In the genomic region with DNA sequence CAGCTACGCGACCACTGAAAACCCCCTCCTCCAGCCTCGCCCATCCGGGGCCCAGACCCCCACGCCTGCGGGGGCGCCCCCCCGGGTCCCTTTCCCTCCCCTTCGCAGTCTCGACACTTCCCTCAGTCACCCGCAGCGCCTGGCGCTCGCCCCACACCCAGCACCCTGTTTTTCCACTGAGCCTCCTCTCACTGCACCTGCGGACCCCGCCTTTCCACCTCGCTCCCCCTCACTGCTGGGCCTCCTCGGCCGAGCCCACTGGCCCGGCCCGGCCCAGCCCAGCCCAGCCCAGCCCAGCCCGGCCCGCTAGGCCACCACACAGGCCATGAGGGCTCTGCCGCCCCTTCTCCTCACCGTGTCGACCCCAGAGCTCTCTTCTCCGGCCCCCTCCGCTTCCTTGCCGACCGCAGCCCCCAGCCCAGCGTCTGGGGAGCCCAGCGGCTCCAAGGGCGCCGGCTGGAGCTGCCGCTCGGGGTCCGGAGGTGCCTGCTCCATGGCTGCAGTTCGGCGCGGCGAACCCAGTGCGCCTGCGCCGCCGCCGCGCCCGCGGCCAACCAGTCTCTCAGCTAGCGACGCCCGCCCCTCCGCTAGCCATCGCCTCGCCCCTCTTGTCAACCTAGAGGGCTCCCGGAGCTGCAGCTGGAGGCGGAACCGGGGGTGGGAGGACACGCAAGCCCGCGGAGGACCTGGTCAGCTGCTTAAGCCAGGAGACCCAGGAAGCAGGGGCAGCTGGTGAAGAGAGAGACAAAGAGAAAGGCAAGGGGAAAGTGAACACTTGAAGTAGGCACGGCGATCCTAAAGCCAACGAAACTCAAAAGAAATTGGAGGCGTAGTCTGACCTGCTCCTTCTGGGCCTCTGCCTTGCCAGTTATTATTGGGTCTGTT, we compare ENCODE assay signal across 8 cellular contexts. TPM values are rescaled to one million over a fixed set of nuclear protein-coding genes. Genes with fewer than 3 reads are reported as not detected.
A peak's percentile ranks its signal among the peaks of the same experiment; 100 is the strongest.
DNase-seq lines count a peak whose midpoint lies in the region; ATAC-seq and TF ChIP-seq lines count a peak whose summit lies in the region.

Gene SNX4, minus strand, starts transcription at position 525 of the 885 bp plus-strand sequence. Its CDS starts 30 bp downstream, at position 495.

- H3K36me3 ChIP-seq in PC-9 (ENCODE audit: low read depth) (no peaks in the 10 kb centered on the region), mucosa of rectum (ENCODE audit: control insufficient read depth in 2 of 2, insufficient read depth in 2 of 2, low read length in 2 of 2) (peaks cover 2 to 8% of the 10 kb centered on the region in 2 donors)

- H3K9me2 ChIP-seq in PC-9 (ENCODE audit: insufficient read depth) = no peaks in the 10 kb centered on the region

- H3K9ac ChIP-seq in mucosa of rectum (ENCODE audit: low read depth in 1 of 2, low read length in 2 of 2) = peak within 1 kb of the TSS; percentile 82 to 84

- H3K4me1 ChIP-seq in PC-9 (replicated peaks; ENCODE audit: insufficient read depth) (no peaks in the 10 kb centered on the region; the same call in 1 of the 2 replicates), mucosa of rectum (ENCODE audit: control insufficient read depth in 2 of 2, insufficient read depth in 2 of 2, low read length in 2 of 2) (peaks cover 5 to 11% of the 10 kb centered on the region in 2 donors)

- H2AFZ ChIP-seq in PC-9 = peak within 1 kb of the TSS; percentile 81

- H3K9me3 ChIP-seq in PC-9 (ENCODE audit: insufficient read depth, low read depth) (no peaks in the 10 kb centered on the region), mucosa of rectum (ENCODE audit: control insufficient read depth in 2 of 2, low read length in 2 of 2) (no peaks in the 10 kb centered on the region)

- H3K79me2 ChIP-seq in PC-9 (ENCODE audit: low read depth) = peaks cover 23% of the 10 kb centered on the region

- TF ChIP-seq CTCF in PC-9 (conservative IDR thresholded peaks at IDR 0.05) = no peak

- BruUV-seq in PC-9 (replicated peaks; lab: Mats Ljungman, UMichigan) = no TSS peak

- ATAC-seq in GM21717 (IDR thresholded peaks at IDR 0.05; ENCODE audit: unreplicated experiment) = peak; percentile 74

- intact Hi-C loops in PC-9 (cut with micrococcal nuclease; ENCODE audit: unreplicated experiment) = no loop called here

- CTCF ChIA-PET in PC-9 (lab: Charles Lee) = no interaction called here

- H4K20me1 ChIP-seq in PC-9 (ENCODE audit: insufficient read depth) = peaks cover 4% of the 10 kb centered on the region; the same call in 1 of the 2 replicates

- H3K27me3 ChIP-seq in PC-9 (ENCODE audit: insufficient read depth, low read depth) (no peaks in the 10 kb centered on the region), mucosa of rectum (ENCODE audit: control insufficient read depth in 2 of 2, insufficient read depth in 2 of 2, low read length in 2 of 2) (no peaks in the 10 kb centered on the region)

- H3K4me2 ChIP-seq in PC-9 = peak within 1 kb of the TSS; percentile 83

- peak within 1 kb of the TSS; percentile 85 for H3K4me3 ChIP-seq in Jurkat, Clone E6-1 (ENCODE audit: low read length)
- peak within 1 kb of the TSS; percentile 91 for H3K4me3 ChIP-seq in PC-9
- peak within 1 kb of the TSS; percentile 84 to 97 for H3K4me3 ChIP-seq in mucosa of rectum (ENCODE audit: low read length in 2 of 2)

- POLR2A ChIA-PET in PC-9 (lab: Charles Lee; ENCODE audit: unreplicated experiment) = interaction anchor here (0.6 kb wide), 2 partner anchors 22 to 674 kb away, joined by 6 to 7 read pairs; no protein-coding TSS in a partner anchor

- peak; percentile 73 for TF ChIP-seq POLR2A in erythroblast (IDR thresholded peaks at IDR 0.05; ENCODE audit: low read length)

- DNase-seq in DMS153 treated with DMSO at 0.1 percent for 48 hours (lab: John Stamatoyannopoulos, UW; ENCODE audit: unreplicated experiment) (peak; percentile 74), PC-9 (peak; percentile 84 to 94), erythroblast (lab: John Stamatoyannopoulos, UW) (peak; percentile 93 to 94)
- peak; percentile 71 for DNase-seq in Jurkat, Clone E6-1 (ENCODE audit: low read depth, low spot score)
- peak; percentile 86 for DNase-seq in activated T-cell treated with anti-CD3 and anti-CD28 coated beads, Interleukin-2, amount 50 U/mL, for 1 hour
- peak; percentile 55 to 75 for DNase-seq in stimulated activated CD8-positive, alpha-beta memory T cell treated with anti-CD3 and anti-CD28 coated beads, Interleukin-4, amount 100 ng/mL, for 4 hours (ENCODE audit: low read depth in 2 of 2, low spot score in 1 of 2)

- H3F3A ChIP-seq in PC-9 (ENCODE audit: insufficient read depth, low read depth) = no peaks in the 10 kb centered on the region; the same call in 1 of the 2 replicates

- H3K27ac ChIP-seq in PC-9 = no peak within 1 kb of the TSS
- H3K27ac ChIP-seq in mucosa of rectum (ENCODE audit: low read depth in 2 of 2, low read length in 2 of 2) = peak within 1 kb of the TSS; percentile 73 to 79

RNA-seq across cellular contexts. Expression of gene SNX4, which starts in this region (rescaled TPM):
- polyA plus RNA-seq in Jurkat, Clone E6-1 (2012; ENCODE audit: insufficient read depth, insufficient read length) = 53.4 TPM
- 28.6 and 31.6 TPM in 2 replicates for total RNA-seq in PC-9 (2021)
